Comparison of ENCODE assay signal across 1 cellular context in the genomic region with DNA sequence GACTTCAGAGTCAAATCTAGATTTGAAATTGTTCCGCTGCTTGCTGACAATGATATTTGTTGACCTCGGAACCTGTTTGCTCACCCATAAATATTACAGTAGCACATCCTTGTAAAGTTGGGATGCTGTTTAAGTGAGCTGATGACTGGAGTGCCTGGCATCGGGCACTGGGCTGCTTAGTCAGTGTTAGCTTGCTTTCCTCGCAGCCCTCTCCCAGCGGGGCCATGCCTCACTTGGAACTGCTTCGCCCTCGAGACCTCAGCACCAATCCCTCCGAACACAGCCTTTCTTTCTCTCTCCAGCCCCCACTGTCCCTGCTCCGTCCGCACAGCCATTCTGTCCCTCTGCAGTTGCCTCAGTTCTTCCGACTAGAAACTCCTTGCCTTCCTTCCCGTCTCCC.
TF ChIP-seq lines count a peak whose summit lies in the region.

No MANE protein-coding gene starts in this region.

TF ChIP-seq in K562, 482 proteins besides CTCF, POLR2A, EP300 and RAD21:
- TF ChIP-seq HMG20B (CRISPR knock-in tag; IDR thresholded peaks at IDR 0.05) (no peak), PURB (CRISPR knock-in tag; IDR thresholded peaks at IDR 0.05; ENCODE audit: low read depth) (no peak), YY1 (IDR thresholded peaks at IDR 0.05; ENCODE audit: borderline replicate concordance in 1 of 3, control insufficient read depth in 1 of 3, extremely low read depth in 1 of 3, insufficient read depth in 3 of 3, insufficient read length in 1 of 3, insufficient replicate concordance in 2 of 3, low read depth in 1 of 3, low read length in 2 of 3) (no peak), POLR2AphosphoS2 (IDR thresholded peaks at IDR 0.05; ENCODE audit: low read length) (no peak), BRD9 (IDR thresholded peaks at IDR 0.05; ENCODE audit: low read depth, partially characterized antibody) (no peak), E2F4 (CRISPR knock-in tag; IDR thresholded peaks at IDR 0.05; ENCODE audit: low read depth) (no peak), CBX3 (IDR thresholded peaks at IDR 0.05; ENCODE audit: borderline replicate concordance in 1 of 2, low read length in 2 of 2) (no peak), ZNF41 (CRISPR knock-in tag; conservative IDR thresholded peaks at IDR 0.05) (no peak), ZNF445 (CRISPR knock-in tag; IDR thresholded peaks at IDR 0.05; ENCODE audit: low read depth) (no peak)
- TF ChIP-seq, protein P1, sequence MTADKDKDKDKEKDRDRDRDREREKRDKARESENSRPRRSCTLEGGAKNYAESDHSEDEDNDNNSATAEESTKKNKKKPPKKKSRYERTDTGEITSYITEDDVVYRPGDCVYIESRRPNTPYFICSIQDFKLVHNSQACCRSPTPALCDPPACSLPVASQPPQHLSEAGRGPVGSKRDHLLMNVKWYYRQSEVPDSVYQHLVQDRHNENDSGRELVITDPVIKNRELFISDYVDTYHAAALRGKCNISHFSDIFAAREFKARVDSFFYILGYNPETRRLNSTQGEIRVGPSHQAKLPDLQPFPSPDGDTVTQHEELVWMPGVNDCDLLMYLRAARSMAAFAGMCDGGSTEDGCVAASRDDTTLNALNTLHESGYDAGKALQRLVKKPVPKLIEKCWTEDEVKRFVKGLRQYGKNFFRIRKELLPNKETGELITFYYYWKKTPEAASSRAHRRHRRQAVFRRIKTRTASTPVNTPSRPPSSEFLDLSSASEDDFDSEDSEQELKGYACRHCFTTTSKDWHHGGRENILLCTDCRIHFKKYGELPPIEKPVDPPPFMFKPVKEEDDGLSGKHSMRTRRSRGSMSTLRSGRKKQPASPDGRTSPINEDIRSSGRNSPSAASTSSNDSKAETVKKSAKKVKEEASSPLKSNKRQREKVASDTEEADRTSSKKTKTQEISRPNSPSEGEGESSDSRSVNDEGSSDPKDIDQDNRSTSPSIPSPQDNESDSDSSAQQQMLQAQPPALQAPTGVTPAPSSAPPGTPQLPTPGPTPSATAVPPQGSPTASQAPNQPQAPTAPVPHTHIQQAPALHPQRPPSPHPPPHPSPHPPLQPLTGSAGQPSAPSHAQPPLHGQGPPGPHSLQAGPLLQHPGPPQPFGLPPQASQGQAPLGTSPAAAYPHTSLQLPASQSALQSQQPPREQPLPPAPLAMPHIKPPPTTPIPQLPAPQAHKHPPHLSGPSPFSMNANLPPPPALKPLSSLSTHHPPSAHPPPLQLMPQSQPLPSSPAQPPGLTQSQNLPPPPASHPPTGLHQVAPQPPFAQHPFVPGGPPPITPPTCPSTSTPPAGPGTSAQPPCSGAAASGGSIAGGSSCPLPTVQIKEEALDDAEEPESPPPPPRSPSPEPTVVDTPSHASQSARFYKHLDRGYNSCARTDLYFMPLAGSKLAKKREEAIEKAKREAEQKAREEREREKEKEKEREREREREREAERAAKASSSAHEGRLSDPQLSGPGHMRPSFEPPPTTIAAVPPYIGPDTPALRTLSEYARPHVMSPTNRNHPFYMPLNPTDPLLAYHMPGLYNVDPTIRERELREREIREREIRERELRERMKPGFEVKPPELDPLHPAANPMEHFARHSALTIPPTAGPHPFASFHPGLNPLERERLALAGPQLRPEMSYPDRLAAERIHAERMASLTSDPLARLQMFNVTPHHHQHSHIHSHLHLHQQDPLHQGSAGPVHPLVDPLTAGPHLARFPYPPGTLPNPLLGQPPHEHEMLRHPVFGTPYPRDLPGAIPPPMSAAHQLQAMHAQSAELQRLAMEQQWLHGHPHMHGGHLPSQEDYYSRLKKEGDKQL (CRISPR knock-in tag; IDR thresholded peaks at IDR 0.05; ENCODE audit: borderline replicate concordance), result no peak
TF ChIP-seq in K562: peak in this region for 0.
